21 cellular contexts compared by ENCODE assay signal in the genomic region with DNA sequence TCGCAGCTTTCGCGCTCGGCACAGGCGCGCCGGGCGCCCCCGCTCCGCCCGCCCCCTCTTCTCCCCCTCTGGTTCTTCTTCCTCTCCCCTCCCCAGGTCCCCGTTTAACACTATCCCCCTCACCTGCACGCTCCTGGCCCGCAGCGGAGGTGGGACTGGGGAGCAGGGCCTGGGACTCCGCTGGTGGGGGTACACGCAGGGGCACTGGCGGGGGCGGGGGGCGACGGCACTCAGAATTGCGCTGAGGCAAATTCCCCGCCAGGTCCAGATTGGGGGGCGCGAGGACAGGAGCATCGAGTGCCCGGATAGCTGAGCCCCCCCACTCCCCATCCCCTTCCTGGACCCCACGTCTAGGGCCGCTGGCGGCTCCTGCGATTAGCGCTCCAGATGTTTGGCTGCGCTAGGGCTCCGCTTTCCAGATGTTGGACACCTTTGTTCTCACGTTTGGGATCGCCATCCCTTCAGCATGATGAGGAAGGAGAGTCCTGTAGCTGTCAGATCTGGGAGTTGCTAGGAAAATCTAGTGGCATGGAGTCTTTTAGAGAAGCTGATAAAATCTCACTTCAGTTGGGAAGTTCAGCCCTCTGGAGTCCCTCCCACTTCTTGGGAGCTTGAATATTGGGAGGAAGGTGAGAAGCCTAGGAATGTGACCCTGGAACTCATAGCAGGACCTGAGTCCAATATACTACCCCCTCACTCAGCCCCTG. TPM values are rescaled to one million over a fixed set of nuclear protein-coding genes. Genes with fewer than 3 reads are reported as not detected.
DNase-seq lines count a peak whose midpoint lies in the region; ATAC-seq and TF ChIP-seq lines count a peak whose summit lies in the region.
"Had no signal": no experiment of that assay in that cellular context is flagged by ENCODE, and none has a peak within 500 bp of the region (broad histone marks: within the 10 kb centered on the region; RNA-seq: fewer than 3 reads in every experiment).

No MANE protein-coding gene starts in this region.

- H3K9me2 ChIP-seq in hepatocyte (replicated peaks; ENCODE audit: insufficient read depth): no peaks in the 10 kb centered on the region

- H3K36me3 Mint-ChIP-seq in nephron progenitor cell (ENCODE audit: low read depth): no peaks in the 10 kb centered on the region

- H3K9ac ChIP-seq in ES-I3 (ENCODE audit: low read depth, low read length) (peak overlapping the region; percentile 41; the same call in 1 of the 2 replicates), NT2/D1 (ENCODE audit: insufficient read length, low read depth) (no peak overlapping the region)

- H2AFZ ChIP-seq in hepatocyte: peak overlapping the region; percentile 31

- TF ChIP-seq CTCF in hepatocyte (IDR thresholded peaks at IDR 0.05; ENCODE audit: poor library complexity): no peak
- no peak for TF ChIP-seq CTCF in nephron progenitor cell (IDR thresholded peaks at IDR 0.05)

- no peaks in the 10 kb centered on the region for H3K36me3 ChIP-seq in ES-I3 (ENCODE audit: insufficient read depth, low read length)
- no peaks in the 10 kb centered on the region for H3K36me3 ChIP-seq in NT2/D1 (ENCODE audit: insufficient read depth, insufficient read length, low read length)
- no peaks in the 10 kb centered on the region for H3K36me3 ChIP-seq in hepatocyte (replicated peaks; ENCODE audit: insufficient read depth, low read depth)

- H3K27me3 ChIP-seq in NT2/D1 (ENCODE audit: insufficient read depth, insufficient read length) (peaks cover 98% of the 10 kb centered on the region), hepatocyte (peaks cover 99% of the 10 kb centered on the region)

- H3K9me3 ChIP-seq in ES-I3 (ENCODE audit: control insufficient read depth, insufficient read depth, low read length) (no peaks in the 10 kb centered on the region), NT2/D1 (ENCODE audit: insufficient read depth, low read length) (no peaks in the 10 kb centered on the region), hepatocyte (ENCODE audit: low read depth) (no peaks in the 10 kb centered on the region)

- no peaks in the 10 kb centered on the region for H3K79me2 ChIP-seq in hepatocyte

- H3K4me1 Mint-ChIP-seq in nephron progenitor cell: peaks cover 63% of the 10 kb centered on the region

- H3K4me2 ChIP-seq in hepatocyte: peak overlapping the region; percentile 78

- DNase-seq in NT2/D1 (ENCODE audit: low read depth, low spot score) (no peak), hepatocyte (ENCODE audit: low spot score) (no peak), nephron progenitor cell (no peak), NCI-H446 treated with DMSO at 0.1 percent for 48 hours (lab: John Stamatoyannopoulos, UW) (no peak), SW 1271 (lab: John Stamatoyannopoulos, UW) (no peak)
- DNase-seq: activated CD4-positive, alpha-beta T cell treated with anti-CD3 and anti-CD28 coated beads for 36 hours; activated CD8-positive, alpha-beta memory T cell treated with anti-CD3 and anti-CD28 coated beads, Interleukin-2, amount 50 U/mL, for 4 hours; activated naive CD4-positive, alpha-beta T cell treated with anti-CD3 and anti-CD28 coated beads for 36 hours; AML-193; Calu3; NCI-H1436; NCI-H2227 treated with DMSO at 0.1 percent for 48 hours; stimulated activated CD4-positive, alpha-beta T cell treated with anti-CD3 and anti-CD28 coated beads, Interleukin-1b, Interleukin-23, amount 100 ng/mL, for 48 hours; substantia nigra had no signal

- 7% methylated on average over 10 of the region's 36 CpGs for WGBS in hepatocyte (ENCODE audit: low lambda C conversion rate, missing lambda C conversion rate)

- ATAC-seq in HG03571 (IDR thresholded peaks at IDR 0.05; ENCODE audit: unreplicated experiment) (no peak), GM18868 (IDR thresholded peaks at IDR 0.05; ENCODE audit: unreplicated experiment) (no peak)
- ATAC-seq: activated CD4-positive, alpha-beta T cell treated with anti-CD3 and anti-CD28 coated beads for 36 hours; left lobe of liver; Right ventricle myocardium inferior had no signal

- no peaks in the 10 kb centered on the region for H3K9me3 Mint-ChIP-seq in nephron progenitor cell
- H3K9me3 Mint-ChIP-seq: activated naive CD4-positive, alpha-beta T cell treated with anti-CD3 and anti-CD28 coated beads for 36 hours had no signal

- H3K4me1 ChIP-seq in ES-I3 (ENCODE audit: insufficient read depth, low read length): peaks cover 8% of the 10 kb centered on the region
- peaks cover 5% of the 10 kb centered on the region for H3K4me1 ChIP-seq in NT2/D1 (ENCODE audit: insufficient read depth, insufficient read length)
- H3K4me1 ChIP-seq in hepatocyte (ENCODE audit: insufficient read depth): peaks cover 8% of the 10 kb centered on the region

- H3K27ac ChIP-seq in hepatocyte: no peak overlapping the region
- H3K27ac ChIP-seq: dorsolateral prefrontal cortex had no signal

- peaks cover 64% of the 10 kb centered on the region for H3K27me3 Mint-ChIP-seq in nephron progenitor cell (ENCODE audit: low read depth, poor library complexity)

- peak overlapping the region; percentile 77 for H3K4me3 Mint-ChIP-seq in nephron progenitor cell
- H3K4me3 Mint-ChIP-seq: activated CD4-positive, alpha-beta T cell treated with anti-CD3 and anti-CD28 coated beads for 36 hours had no signal

- H3K4me3 ChIP-seq in NT2/D1 (ENCODE audit: insufficient read length, low read depth): peak overlapping the region; percentile 34
- H3K4me3 ChIP-seq in hepatocyte: no peak overlapping the region

- no peak overlapping the region for H3K27ac Mint-ChIP-seq in nephron progenitor cell
- H3K27ac Mint-ChIP-seq: activated CD4-positive, alpha-beta T cell treated with anti-CD3 and anti-CD28 coated beads for 36 hours; activated naive CD4-positive, alpha-beta T cell treated with anti-CD3 and anti-CD28 coated beads for 36 hours had no signal

- no peaks in the 10 kb centered on the region for H4K20me1 ChIP-seq in hepatocyte (ENCODE audit: insufficient read depth, poor library complexity, severe bottlenecking)

RNA-seq across cellular contexts. Expression of a gene that starts 31.4 kb away (rescaled TPM):
- not detected in 2 replicates for total RNA-seq in hepatocyte
- not detected in 2 replicates for polyA plus RNA-seq in hepatocyte
- total RNA-seq: activated naive CD4-positive, alpha-beta T cell treated with anti-CD3 and anti-CD28 coated beads for 36 hours; Calu3; HT1080; Right ventricle myocardium inferior had no signal
